16 cellular contexts compared by ENCODE assay signal in genomic region chr19:7483720-7484201, GRCh38. TPM values are rescaled to one million over a fixed set of nuclear protein-coding genes. Genes with fewer than 3 reads are reported as not detected.
DNase-seq lines count a peak whose midpoint lies in the region; ATAC-seq, FAIRE-seq and TF ChIP-seq lines count a peak whose summit lies in the region.
"Had no signal": no experiment of that assay in that cellular context is flagged by ENCODE, and none has a peak within 500 bp of the region (broad histone marks: within the 10 kb centered on the region; RNA-seq: fewer than 3 reads in every experiment).

No MANE protein-coding gene starts in this region.

- no peak for TF ChIP-seq CTCF in breast epithelium (IDR thresholded peaks at IDR 0.05)

- peak overlapping the region in 2 of 11 experiments; percentile 9 to 11; a peak in 1 of 22 replicates for H3K27ac ChIP-seq in BLaER1 treated with 17β-estradiol and CSF1 and Interleukin-3, amounts not matched to agents 10 nM and 100 nM
- H3K27ac ChIP-seq in breast epithelium: peak overlapping the region; percentile 3 to 44
- H3K27ac ChIP-seq: epithelial cell of prostate, prostate gland had no signal

- H3K4me3 Mint-ChIP-seq in naive B cell: peak overlapping the region in 3 of 8 donors; percentile 47 to 80 (median 67)
- H3K4me3 Mint-ChIP-seq: activated T-cell treated with anti-CD3 and anti-CD28 coated beads, Interleukin-2, amount 50 U/mL, for 24 hours had no signal

- no peak for TF ChIP-seq POLR2A in breast epithelium (IDR thresholded peaks at IDR 0.05)

- H4K20me1 ChIP-seq in BLaER1 treated with 17β-estradiol and CSF1 and Interleukin-3, amounts not matched to agents 10 nM and 100 nM: no peaks in the 10 kb centered on the region; a peak in 1 of 22 replicates

- peaks cover 25 to 51% (median 39%) of the 10 kb centered on the region in 10 experiments for H3K4me1 ChIP-seq in BLaER1 treated with 17β-estradiol and CSF1 and Interleukin-3, amounts not matched to agents 10 nM and 100 nM
- H3K4me1 ChIP-seq in breast epithelium: no peaks in the 10 kb centered on the region
- H3K4me1 ChIP-seq: prostate gland had no signal

- peaks cover 3 to 12% (median 9%) of the 10 kb centered on the region in 11 experiments; a peak in 19 of 22 replicates for H3K27me3 ChIP-seq in BLaER1 treated with 17β-estradiol and CSF1 and Interleukin-3, amounts not matched to agents 10 nM and 100 nM
- no peaks in the 10 kb centered on the region for H3K27me3 ChIP-seq in breast epithelium

- H3K27me3 Mint-ChIP-seq in naive B cell: no peaks in the 10 kb centered on the region

- H3K36me3 ChIP-seq in BLaER1 treated with 17β-estradiol and CSF1 and Interleukin-3, amounts not matched to agents 10 nM and 100 nM: no peaks in the 10 kb centered on the region
- H3K36me3 ChIP-seq in breast epithelium: no peaks in the 10 kb centered on the region
- H3K36me3 ChIP-seq: prostate gland had no signal

- H3K9ac ChIP-seq in BLaER1 treated with 17β-estradiol and CSF1 and Interleukin-3, amounts not matched to agents 10 nM and 100 nM: no peak overlapping the region

- H3K4me2 ChIP-seq in BLaER1 treated with 17β-estradiol and CSF1 and Interleukin-3, amounts not matched to agents 10 nM and 100 nM: peak overlapping the region in 6 of 11 experiments; percentile 51 to 77 (median 62); a peak in 10 of 22 replicates

- no peaks in the 10 kb centered on the region for H3K36me3 Mint-ChIP-seq in naive B cell

- ATAC-seq in naive B cell (ENCODE audit: low read depth in 2 of 2) (no peak), GM19023 (IDR thresholded peaks at IDR 0.05; ENCODE audit: unreplicated experiment) (no peak)
- ATAC-seq: Right ventricle myocardium inferior had no signal

- DNase-seq in NCI-H146 (lab: John Stamatoyannopoulos, UW): peak; percentile 46
- DNase-seq in breast epithelium (ENCODE audit: low spot score in 2 of 2): peak in 1 of 2 donors; percentile 58
- DNase-seq in naive B cell: no peak
- no peak for DNase-seq in NCI-H2227 (lab: John Stamatoyannopoulos, UW; ENCODE audit: unreplicated experiment)
- no peak for DNase-seq in urothelium cell line (ENCODE audit: low spot score)
- DNase-seq in activated naive CD4-positive, alpha-beta T cell treated with anti-CD3 and anti-CD28 coated beads, Interleukin-2, amount 50 U/mL, for 16 hours: no peak
- DNase-seq: activated CD4-positive, alpha-beta T cell treated with anti-CD3 and anti-CD28 coated beads, Interleukin-2, amount 50 U/mL, for 1 hour; activated T-cell treated with anti-CD3 and anti-CD28 coated beads, Interleukin-2, amount 50 U/mL, for 24 hours; NCI-H2081 had no signal

- H3K4me1 Mint-ChIP-seq in naive B cell: peaks cover 8 to 14% (median 13%) of the 10 kb centered on the region in 3 donors

- no peak for FAIRE-seq in urothelium cell line (lab: Jason Lieb, UNC)
- FAIRE-seq: A204.1, GM12892 had no signal

- peaks cover 0 to 3% (median 0%) of the 10 kb centered on the region in 11 experiments; a peak in 2 of 22 replicates for H3K9me3 ChIP-seq in BLaER1 treated with 17β-estradiol and CSF1 and Interleukin-3, amounts not matched to agents 10 nM and 100 nM (replicated peaks in 1 of 11)
- no peaks in the 10 kb centered on the region for H3K9me3 ChIP-seq in breast epithelium
- H3K9me3 ChIP-seq: prostate gland had no signal

- H3K9me3 Mint-ChIP-seq in naive B cell: peaks cover 0 to 2% (median 0%) of the 10 kb centered on the region in 7 donors
- H3K9me3 Mint-ChIP-seq: activated T-cell treated with anti-CD3 and anti-CD28 coated beads, Interleukin-2, amount 50 U/mL, for 24 hours had no signal

- intact Hi-C loops in breast epithelium (cut with DNase I; ENCODE audit: low total_unique reads): no loop called here

- no peak overlapping the region for H3K4me3 ChIP-seq in BLaER1 treated with 17β-estradiol and CSF1 and Interleukin-3, amounts not matched to agents 10 nM and 100 nM
- peak overlapping the region in 1 of 3 donors; percentile 39 for H3K4me3 ChIP-seq in breast epithelium
- H3K4me3 ChIP-seq: prostate gland had no signal

- H3K27ac Mint-ChIP-seq in naive B cell: peak overlapping the region in 4 of 6 donors; percentile 51 to 96 (median 84)
- H3K27ac Mint-ChIP-seq: activated T-cell treated with anti-CD3 and anti-CD28 coated beads, Interleukin-2, amount 50 U/mL, for 24 hours had no signal

RNA-seq across cellular contexts. Expression of gene PEX11G, which starts 5.1 kb away (rescaled TPM):
- total RNA-seq in breast epithelium: 1 to 10 TPM; 5.4 to 9.8 (median 7.2) TPM
- 1 to 10 TPM in 3 of 6 donors, under 1 TPM in 3; 0.52 to 4.4 (median 1.2) TPM for polyA plus RNA-seq in naive B cell (ENCODE audit: low read depth in 6 of 6)

RNA-seq across cellular contexts. Expression of gene ZNF358, which starts 32.1 kb away (rescaled TPM):
- 10 to 100 TPM; 34.0 to 65.3 (median 34.7) TPM for total RNA-seq in breast epithelium
- polyA plus RNA-seq in naive B cell (ENCODE audit: low read depth in 6 of 6): 1 to 10 TPM in 5 of 6 donors, under 1 TPM in 1; 0.94 to 3.5 (median 1.6) TPM

RNA-seq across cellular contexts. Expression of gene MCOLN1, which starts 38.7 kb away (rescaled TPM):
- total RNA-seq in breast epithelium: 10 to 100 TPM; 11.5 to 35.2 (median 16.4) TPM
- polyA plus RNA-seq in naive B cell (ENCODE audit: low read depth in 6 of 6): 1 to 10 TPM; 5.0 to 8.9 (median 6.7) TPM

RNA-seq across cellular contexts. Expression of gene PNPLA6, which starts 51.8 kb away (rescaled TPM):
- total RNA-seq in breast epithelium: 10 to 100 TPM; 35.8 to 56.4 (median 45.8) TPM
- polyA plus RNA-seq in naive B cell (ENCODE audit: low read depth in 6 of 6): 1 to 10 TPM; 4.1 to 9.6 (median 6.6) TPM
